Comparison of ENCODE assay signal across 16 cellular contexts in the genomic region with DNA sequence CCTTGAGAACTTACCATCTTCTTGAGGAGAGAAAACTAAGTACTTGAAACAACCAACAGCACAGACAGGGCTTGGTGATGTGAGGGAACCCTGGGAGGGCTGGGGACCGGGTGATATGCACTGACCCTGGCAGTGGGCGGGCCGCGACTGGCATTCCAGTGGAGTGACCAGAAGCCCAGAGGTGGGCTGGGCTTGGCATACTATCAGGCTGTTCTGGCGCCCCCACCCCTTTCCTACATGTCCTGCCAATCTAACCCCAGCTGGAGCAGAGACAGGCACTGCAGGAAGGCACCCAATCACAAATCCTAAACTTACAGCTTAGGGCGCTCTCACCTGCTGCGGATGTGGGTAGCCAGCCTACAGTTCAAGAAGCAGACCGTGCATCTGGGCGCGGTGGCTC. TPM values are rescaled to one million over a fixed set of nuclear protein-coding genes. Genes with fewer than 3 reads are reported as not detected.
DNase-seq lines count a peak whose midpoint lies in the region; ATAC-seq and TF ChIP-seq lines count a peak whose summit lies in the region.
"Had no signal": no experiment of that assay in that cellular context is flagged by ENCODE, and none has a peak within 500 bp of the region (broad histone marks: within the 10 kb centered on the region; RNA-seq: fewer than 3 reads in every experiment).

No MANE protein-coding gene starts in this region.

- peaks cover 14% of the 10 kb centered on the region for H3K79me2 ChIP-seq in MM.1S (ENCODE audit: low read length)

- peaks cover 37% of the 10 kb centered on the region for H3K4me1 Mint-ChIP-seq in brain
- H3K4me1 Mint-ChIP-seq in naive thymus-derived CD4-positive, alpha-beta T cell, result peaks cover 0 to 11% (median 1%) of the 10 kb centered on the region in 7 donors

- TF ChIP-seq CTCF in brain (conservative IDR thresholded peaks at IDR 0.05) (no peak), left lung (IDR thresholded peaks at IDR 0.05) (no peak), thyroid gland (IDR thresholded peaks at IDR 0.05) (no peak), MM.1S (IDR thresholded peaks at IDR 0.05; ENCODE audit: low read length) (no peak)

- TF ChIP-seq POLR2A in thyroid gland (IDR thresholded peaks at IDR 0.05), result no peak

- peak overlapping the region in 3 of 5 experiments; percentile 51 to 95 (median 59) for H3K27ac Mint-ChIP-seq in brain
- no peak overlapping the region for H3K27ac Mint-ChIP-seq in naive thymus-derived CD4-positive, alpha-beta T cell

- H3K27me3 ChIP-seq in left lung, result no peaks in the 10 kb centered on the region
- H3K27me3 ChIP-seq in thyroid gland, result no peaks in the 10 kb centered on the region
- no peaks in the 10 kb centered on the region for H3K27me3 ChIP-seq in naive thymus-derived CD4-positive, alpha-beta T cell (ENCODE audit: control insufficient read depth in 2 of 2, insufficient read depth in 2 of 2, low read length in 2 of 2)
- H3K27me3 ChIP-seq in MM.1S (replicated peaks; ENCODE audit: insufficient read depth, low read length), result no peaks in the 10 kb centered on the region

- peaks cover 4% of the 10 kb centered on the region for H3K27me3 Mint-ChIP-seq in brain
- H3K27me3 Mint-ChIP-seq in naive thymus-derived CD4-positive, alpha-beta T cell, result no peaks in the 10 kb centered on the region
- H3K27me3 Mint-ChIP-seq: effector memory CD8-positive, alpha-beta T cell had no signal

- H3K36me3 ChIP-seq in left lung (peaks cover 3 to 60% of the 10 kb centered on the region in 2 donors), thyroid gland (peaks cover 34 to 37% of the 10 kb centered on the region in 2 donors), MM.1S (replicated peaks; ENCODE audit: insufficient read depth, low read length) (no peaks in the 10 kb centered on the region; the same call in 1 of the 2 replicates)
- H3K36me3 ChIP-seq in naive thymus-derived CD4-positive, alpha-beta T cell (ENCODE audit: control insufficient read depth in 2 of 3, insufficient read depth in 3 of 3, low read length in 3 of 3), result peaks cover 0 to 43% (median 7%) of the 10 kb centered on the region in 3 experiments

- no peak overlapping the region for H3K4me2 ChIP-seq in MM.1S (ENCODE audit: low read depth, low read length)

- POLR2A ChIA-PET in naive thymus-derived CD4-positive, alpha-beta T cell (lab: Charles Lee), result interaction anchor here (0.7 kb wide), 1 partner anchor 58 kb away, joined by 4 read pairs; no protein-coding TSS in a partner anchor

- no peak for TF ChIP-seq RAD21 in Ishikawa (IDR thresholded peaks at IDR 0.05; ENCODE audit: low read depth)

- intact Hi-C loops in left lung (cut with DNase I) (no loop called here), thyroid gland (cut with DNase I) (no loop called here)
- intact Hi-C loops in naive thymus-derived CD4-positive, alpha-beta T cell (cut with micrococcal nuclease), result no loop called here

- no peaks in the 10 kb centered on the region for H3K9me2 ChIP-seq in MM.1S (replicated peaks; ENCODE audit: insufficient read depth, low read length)

- ATAC-seq in left lung, result no peak
- no peak for ATAC-seq in naive thymus-derived CD4-positive, alpha-beta T cell
- ATAC-seq: effector memory CD8-positive, alpha-beta T cell had no signal

- H3K27ac ChIP-seq in left lung (peak overlapping the region; percentile 83 to 92), thyroid gland (peak overlapping the region; percentile 98 to 99 (median 99)), MM.1S (ENCODE audit: low read length) (no peak overlapping the region)
- H3K27ac ChIP-seq in naive thymus-derived CD4-positive, alpha-beta T cell (ENCODE audit: low read depth, low read length), result no peak overlapping the region

- TF ChIP-seq EP300 in Ishikawa (IDR thresholded peaks at IDR 0.05; ENCODE audit: borderline replicate concordance), result peak; percentile 48; the same call in 1 of the 2 replicates

- H3K4me3 ChIP-seq in left lung (no peak overlapping the region), thyroid gland (replicated peaks in 1 of 3) (no peak overlapping the region), MM.1S (ENCODE audit: low read length) (no peak overlapping the region)
- H3K4me3 ChIP-seq in naive thymus-derived CD4-positive, alpha-beta T cell (ENCODE audit: low read length), result no peak overlapping the region

- H3K9me3 ChIP-seq in left lung, result no peaks in the 10 kb centered on the region
- H3K9me3 ChIP-seq in thyroid gland, result no peaks in the 10 kb centered on the region
- H3K9me3 ChIP-seq in naive thymus-derived CD4-positive, alpha-beta T cell (ENCODE audit: control insufficient read depth in 2 of 3, low read length in 3 of 3), result no peaks in the 10 kb centered on the region
- no peaks in the 10 kb centered on the region for H3K9me3 ChIP-seq in MM.1S (replicated peaks; ENCODE audit: insufficient read depth, low read length)

- no peak overlapping the region for H3K4me3 Mint-ChIP-seq in brain
- H3K4me3 Mint-ChIP-seq in naive thymus-derived CD4-positive, alpha-beta T cell, result no peak overlapping the region
- H3K4me3 Mint-ChIP-seq: CD14-positive monocyte; effector memory CD8-positive, alpha-beta T cell had no signal

- peaks cover 39 to 71% of the 10 kb centered on the region in 2 donors for H3K4me1 ChIP-seq in left lung
- peaks cover 58 to 59% of the 10 kb centered on the region in 2 donors for H3K4me1 ChIP-seq in thyroid gland
- no peaks in the 10 kb centered on the region for H3K4me1 ChIP-seq in naive thymus-derived CD4-positive, alpha-beta T cell (ENCODE audit: control insufficient read depth in 2 of 2, insufficient read depth in 2 of 2, low read length in 2 of 2)
- no peaks in the 10 kb centered on the region for H3K4me1 ChIP-seq in MM.1S (ENCODE audit: low read length)

- CTCF ChIA-PET in naive thymus-derived CD4-positive, alpha-beta T cell (lab: Charles Lee), result no interaction called here

- H3K9me3 Mint-ChIP-seq in brain, result no peaks in the 10 kb centered on the region
- H3K9me3 Mint-ChIP-seq in naive thymus-derived CD4-positive, alpha-beta T cell, result no peaks in the 10 kb centered on the region
- H3K9me3 Mint-ChIP-seq: CD14-positive monocyte; effector memory CD8-positive, alpha-beta T cell had no signal

- no peaks in the 10 kb centered on the region for H3F3A ChIP-seq in MM.1S (ENCODE audit: insufficient read depth, low read length)

- DNase-seq in left lung (no peak), thyroid gland (peak; percentile 53 to 56), MM.1S (no peak)
- no peak for DNase-seq in naive thymus-derived CD4-positive, alpha-beta T cell
- no peak for DNase-seq in activated CD4-positive, alpha-beta T cell treated with anti-CD3 and anti-CD28 coated beads for 4 hours
- no peak for DNase-seq in stimulated activated naive CD4-positive, alpha-beta T cell treated with Interleukin-2 at 50 U/mL for 16 hours (lab: John Stamatoyannopoulos, UW)
- DNase-seq: activated CD4-positive, alpha-beta T cell treated with anti-CD3 and anti-CD28 coated beads, Interleukin-2, amount 50 U/mL, for 1 hour; effector memory CD8-positive, alpha-beta T cell; GOT3; hippocampal formation; mesendoderm; NCI-H345; T-helper 2 cell had no signal

- H3K9ac ChIP-seq in MM.1S (ENCODE audit: low read length), result no peak overlapping the region

- peaks cover 28% of the 10 kb centered on the region for H3K36me3 Mint-ChIP-seq in brain
- peaks cover 0 to 16% (median 5%) of the 10 kb centered on the region in 5 donors for H3K36me3 Mint-ChIP-seq in naive thymus-derived CD4-positive, alpha-beta T cell

- 78 to 81% methylated on average over 8 to 9 of the region's 10 CpGs for WGBS in thyroid gland, 2 donors

- H2AFZ ChIP-seq in MM.1S (ENCODE audit: low read length), result no peak overlapping the region

- no peaks in the 10 kb centered on the region for H4K20me1 ChIP-seq in MM.1S (ENCODE audit: insufficient read depth, low read length)

TF ChIP-seq in Ishikawa, 13 proteins besides CTCF, POLR2A, EP300 and RAD21 (continues in another document):
- no peak for TF ChIP-seq TAF1 (IDR thresholded peaks at IDR 0.05; ENCODE audit: low read depth)
- TF ChIP-seq NFIC (IDR thresholded peaks at IDR 0.05), result peak; percentile 67
- TF ChIP-seq, protein P1, sequence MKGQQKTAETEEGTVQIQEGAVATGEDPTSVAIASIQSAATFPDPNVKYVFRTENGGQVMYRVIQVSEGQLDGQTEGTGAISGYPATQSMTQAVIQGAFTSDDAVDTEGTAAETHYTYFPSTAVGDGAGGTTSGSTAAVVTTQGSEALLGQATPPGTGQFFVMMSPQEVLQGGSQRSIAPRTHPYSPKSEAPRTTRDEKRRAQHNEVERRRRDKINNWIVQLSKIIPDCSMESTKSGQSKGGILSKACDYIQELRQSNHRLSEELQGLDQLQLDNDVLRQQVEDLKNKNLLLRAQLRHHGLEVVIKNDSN (IDR thresholded peaks at IDR 0.05), result no peak
- no peak for TF ChIP-seq CREB1 (IDR thresholded peaks at IDR 0.05; ENCODE audit: low read depth)
- TF ChIP-seq ZBTB7A (IDR thresholded peaks at IDR 0.05; ENCODE audit: low read depth), result 0 out of 2 replicates have a peak, but pooled peaks have one; percentile 72
- TF ChIP-seq EGR1 (IDR thresholded peaks at IDR 0.05), result no peak
- peak; percentile 56; the same call in 1 of the 2 replicates for TF ChIP-seq TEAD4 (IDR thresholded peaks at IDR 0.05)
- no peak for TF ChIP-seq YY1 (IDR thresholded peaks at IDR 0.05; ENCODE audit: low read depth)

RNA-seq across cellular contexts. Expression of a gene that starts 54.0 kb away (rescaled TPM):
- polyA plus RNA-seq in brain (ENCODE audit: insufficient read depth, low read depth, low replicate concordance), result 32.1 TPM
- 10 to 100 TPM; 12.6 to 16.7 TPM for total RNA-seq in left lung
- total RNA-seq in thyroid gland, result 10 to 100 TPM; 30.4 to 59.1 (median 38.2) TPM
- total RNA-seq in naive thymus-derived CD4-positive, alpha-beta T cell, result 10 to 100 TPM in 1 of 5 experiments, 1 to 10 TPM in 4; 1.1 to 14.6 (median 5.4) TPM
- polyA plus RNA-seq in naive thymus-derived CD4-positive, alpha-beta T cell, result 1 to 10 TPM; 7.8 to 8.1 TPM

RNA-seq across cellular contexts. Expression of a gene that starts 56.9 kb away (rescaled TPM):
- polyA plus RNA-seq in brain (ENCODE audit: insufficient read depth, low read depth, low replicate concordance), result 18.3 TPM
- total RNA-seq in left lung, result 10 to 100 TPM; 70.9 to 84.9 TPM
- total RNA-seq in thyroid gland, result 100 to 1,000 TPM; 120 to 150 (median 140) TPM
- 10 to 100 TPM; 15.0 to 43.0 (median 25.7) TPM for total RNA-seq in naive thymus-derived CD4-positive, alpha-beta T cell
- polyA plus RNA-seq in naive thymus-derived CD4-positive, alpha-beta T cell, result 10 to 100 TPM in 1 of 2 donors, 1 to 10 TPM in 1; 6.7 to 15.4 TPM

Comparison
In these comparisons a context has a peak if more than half of its experiments do, and no peak if none do; other contexts are left out.
1. H3K27ac Mint-ChIP-seq: peak in brain (3 of 5); none in naive thymus-derived CD4-positive, alpha-beta T cell (0 of 9).
2. DNase-seq: peak in thyroid gland (2 of 2); none in left lung (0 of 2), naive thymus-derived CD4-positive, alpha-beta T cell (0 of 9), MM.1S (single experiment), activated CD4-positive, alpha-beta T cell treated with anti-CD3 and anti-CD28 coated beads for 4 hours (0 of 2) and stimulated activated naive CD4-positive, alpha-beta T cell treated with Interleukin-2 at 50 U/mL for 16 hours (single experiment).
3. H3K27ac ChIP-seq: peak in left lung (2 of 2) and thyroid gland (3 of 3); none in naive thymus-derived CD4-positive, alpha-beta T cell (single experiment) and MM.1S (single experiment).